In genomic region chr10:3757250-3757637, GRCh38 we compare ENCODE assay signal across 16 cellular contexts. TPM values are rescaled to one million over a fixed set of nuclear protein-coding genes. Genes with fewer than 3 reads are reported as not detected.
A peak's percentile ranks its signal among the peaks of the same experiment; 100 is the strongest.
DNase-seq lines count a peak whose midpoint lies in the region; ATAC-seq and TF ChIP-seq lines count a peak whose summit lies in the region.
"Had no signal": no experiment of that assay in that cellular context is flagged by ENCODE, and none has a peak within 500 bp of the region (broad histone marks: within the 10 kb centered on the region; RNA-seq: fewer than 3 reads in every experiment).

No MANE protein-coding gene starts in this region.

- POLR2A ChIA-PET in activated CD4-positive, alpha-beta memory T cell treated with anti-CD3 and anti-CD28 coated beads for 36 hours (lab: Charles Lee) = interaction anchor here (1.0 to 6.6 kb wide), 8 partner anchors 8 to 374 kb away, joined by 3 to 112 read pairs (median 11); partner anchors contain the start of gene KLF6

- intact Hi-C loops in activated CD4-positive, alpha-beta memory T cell treated with anti-CD3 and anti-CD28 coated beads for 36 hours (cut with micrococcal nuclease) = loop anchor here (1.0 to 10.0 kb wide), 7 partner anchors 17 to 895 kb away; no protein-coding TSS in a partner anchor
- intact Hi-C loops in esophagus squamous epithelium (cut with DNase I) (no loop called here), gastrocnemius medialis (cut with DNase I; ENCODE audit: low total_unique reads) (no loop called here), left cardiac atrium (cut with DNase I) (loop anchor here in 1 of 2 donors (10.0 kb wide), 1 partner anchor 292 kb away; no protein-coding TSS in a partner anchor)

- H3K4me3 ChIP-seq in esophagus squamous epithelium (no peak overlapping the region), suprapubic skin (no peak overlapping the region), gastrocnemius medialis (no peak overlapping the region)
- H3K4me3 ChIP-seq: ascending aorta, K562 had no signal

- 31 to 45% methylated on average over 7 of the region's 7 CpGs for WGBS in esophagus squamous epithelium, 2 donors
- WGBS in suprapubic skin = 53% methylated on average over 7 of the region's 7 CpGs

- H3K9me3 ChIP-seq in esophagus squamous epithelium (no peaks in the 10 kb centered on the region), suprapubic skin (no peaks in the 10 kb centered on the region), gastrocnemius medialis (no peaks in the 10 kb centered on the region)
- H3K9me3 ChIP-seq: ascending aorta had no signal

- peak; percentile 7 to 11 for ATAC-seq in activated T-cell treated with anti-CD3 and anti-CD28 coated beads, Interleukin-2, amount 50 U/mL, for 4 hours
- no peak for ATAC-seq in GM21515 (IDR thresholded peaks at IDR 0.05; ENCODE audit: unreplicated experiment)
- no peak for ATAC-seq in gastrocnemius medialis
- ATAC-seq in left cardiac atrium = no peak
- ATAC-seq: K562 had no signal

- CTCF ChIA-PET in activated CD4-positive, alpha-beta memory T cell treated with anti-CD3 and anti-CD28 coated beads for 36 hours (lab: Charles Lee) = interaction anchor here (0.5 to 2.0 kb wide), 8 partner anchors 9 to 50 kb away, joined by 3 to 10 read pairs (median 4); partner anchors contain the start of gene KLF6

- TF ChIP-seq EP300 in suprapubic skin (IDR thresholded peaks at IDR 0.05) = no peak

- TF ChIP-seq POLR2A in esophagus squamous epithelium (IDR thresholded peaks at IDR 0.05) = no peak
- no peak for TF ChIP-seq POLR2A in suprapubic skin (IDR thresholded peaks at IDR 0.05)
- TF ChIP-seq POLR2A in gastrocnemius medialis (IDR thresholded peaks at IDR 0.05) = no peak

- peaks cover 20 to 68% (median 21%) of the 10 kb centered on the region in 3 donors for H3K4me1 ChIP-seq in esophagus squamous epithelium
- H3K4me1 ChIP-seq in suprapubic skin = peaks cover 36% of the 10 kb centered on the region
- peaks cover 0 to 5% of the 10 kb centered on the region in 2 donors for H3K4me1 ChIP-seq in gastrocnemius medialis

- in situ Hi-C loops in gastrocnemius medialis (cut with MboI; ENCODE audit: low sequenced_read_pairs in 4 of 4) = no loop called here

- H3K4me1 Mint-ChIP-seq in activated T-cell treated with anti-CD3 and anti-CD28 coated beads, Interleukin-2, amount 50 U/mL, for 4 hours (ENCODE audit: low read depth) = peaks cover 69% of the 10 kb centered on the region
- peaks cover 77% of the 10 kb centered on the region for H3K4me1 Mint-ChIP-seq in activated CD4-positive, alpha-beta memory T cell treated with anti-CD3 and anti-CD28 coated beads for 36 hours (ENCODE audit: low read depth)

- H3K27ac Mint-ChIP-seq in activated CD4-positive, alpha-beta memory T cell treated with anti-CD3 and anti-CD28 coated beads for 36 hours = peak overlapping the region; percentile 100

- H3K9me3 Mint-ChIP-seq in activated T-cell treated with anti-CD3 and anti-CD28 coated beads, Interleukin-2, amount 50 U/mL, for 4 hours = peaks cover 5% of the 10 kb centered on the region
- peaks cover 11% of the 10 kb centered on the region for H3K9me3 Mint-ChIP-seq in activated CD4-positive, alpha-beta memory T cell treated with anti-CD3 and anti-CD28 coated beads for 36 hours
- H3K9me3 Mint-ChIP-seq: neural crest cell had no signal

- H3K36me3 ChIP-seq in esophagus squamous epithelium (no peaks in the 10 kb centered on the region), suprapubic skin (no peaks in the 10 kb centered on the region), gastrocnemius medialis (no peaks in the 10 kb centered on the region)
- H3K36me3 ChIP-seq: ascending aorta had no signal

- H3K27me3 ChIP-seq in esophagus squamous epithelium (no peaks in the 10 kb centered on the region), suprapubic skin (no peaks in the 10 kb centered on the region), gastrocnemius medialis (no peaks in the 10 kb centered on the region)
- H3K27me3 ChIP-seq: ascending aorta had no signal

- no peaks in the 10 kb centered on the region for H3K27me3 Mint-ChIP-seq in activated T-cell treated with anti-CD3 and anti-CD28 coated beads, Interleukin-2, amount 50 U/mL, for 4 hours (ENCODE audit: low read depth)
- H3K27me3 Mint-ChIP-seq in activated CD4-positive, alpha-beta memory T cell treated with anti-CD3 and anti-CD28 coated beads for 36 hours = no peaks in the 10 kb centered on the region

- DNase-seq in activated T-cell treated with anti-CD3 and anti-CD28 coated beads, Interleukin-2, amount 50 U/mL, for 4 hours = no peak
- DNase-seq in activated T-cell treated with anti-CD3 and anti-CD28 coated beads, Interleukin-2, amount 50 U/mL, for 1 hour = no peak
- peak; percentile 44 for DNase-seq in activated CD4-positive, alpha-beta memory T cell treated with anti-CD3 and anti-CD28 coated beads for 36 hours
- DNase-seq in esophagus squamous epithelium (lab: John Stamatoyannopoulos, UW) = no peak
- no peak for DNase-seq in suprapubic skin (ENCODE audit: low spot score in 2 of 2)
- no peak for DNase-seq in gastrocnemius medialis
- DNase-seq in left cardiac atrium = no peak
- DNase-seq: DMS79 treated with DMSO at 0.1 percent for 48 hours, HCEC 1CT, NCI-H187 treated with DMSO at 0.1 percent for 48 hours, NCI-H774, SW 1271 had no signal

- peak overlapping the region; percentile 72 to 83 (median 77) for H3K27ac ChIP-seq in esophagus squamous epithelium
- H3K27ac ChIP-seq in suprapubic skin = peak overlapping the region; percentile 60
- no peak overlapping the region for H3K27ac ChIP-seq in gastrocnemius medialis
- H3K27ac ChIP-seq: ascending aorta had no signal

- peak overlapping the region; percentile 61 for H3K4me3 Mint-ChIP-seq in activated T-cell treated with anti-CD3 and anti-CD28 coated beads, Interleukin-2, amount 50 U/mL, for 4 hours
- peak overlapping the region; percentile 71 for H3K4me3 Mint-ChIP-seq in activated CD4-positive, alpha-beta memory T cell treated with anti-CD3 and anti-CD28 coated beads for 36 hours
- H3K4me3 Mint-ChIP-seq: neural crest cell had no signal

- TF ChIP-seq CTCF in esophagus squamous epithelium (IDR thresholded peaks at IDR 0.05) = no peak
- TF ChIP-seq CTCF in suprapubic skin (IDR thresholded peaks at IDR 0.05) = no peak
- TF ChIP-seq CTCF in gastrocnemius medialis (IDR thresholded peaks at IDR 0.05 in 4 of 5, conservative IDR thresholded peaks at IDR 0.05 in 1 of 5) = no peak

- H3K36me3 Mint-ChIP-seq in activated T-cell treated with anti-CD3 and anti-CD28 coated beads, Interleukin-2, amount 50 U/mL, for 4 hours (ENCODE audit: insufficient read depth) = no peaks in the 10 kb centered on the region
- H3K36me3 Mint-ChIP-seq in activated CD4-positive, alpha-beta memory T cell treated with anti-CD3 and anti-CD28 coated beads for 36 hours = peaks cover 5% of the 10 kb centered on the region

RNA-seq across cellular contexts. Expression of gene KLF6, which starts 27.8 kb away (rescaled TPM):
- 100 to 1,000 TPM; 188 to 247 (median 209) TPM for total RNA-seq in activated T-cell treated with anti-CD3 and anti-CD28 coated beads, Interleukin-2, amount 50 U/mL, for 4 hours
- 100 to 1,000 TPM; 144 to 151 TPM for total RNA-seq in activated CD4-positive, alpha-beta memory T cell treated with anti-CD3 and anti-CD28 coated beads for 36 hours
- 10 to 100 TPM; 39.6 to 91.2 (median 74.2) TPM for total RNA-seq in esophagus squamous epithelium
- 100 to 1,000 TPM; 242 to 484 (median 276) TPM for total RNA-seq in suprapubic skin
- 10 to 100 TPM; 23.3 to 84.7 (median 49.8) TPM for total RNA-seq in gastrocnemius medialis
- total RNA-seq in left cardiac atrium = 10 to 100 TPM; 76.3 to 78.7 TPM

Comparison
In these comparisons a context has a peak if more than half of its experiments do, and no peak if none do; other contexts are left out.
1. ATAC-seq: peak in activated T-cell treated with anti-CD3 and anti-CD28 coated beads, Interleukin-2, amount 50 U/mL, for 4 hours (2 of 2); none in GM21515 (single experiment), gastrocnemius medialis (0 of 2) and left cardiac atrium (0 of 2).
2. H3K27ac ChIP-seq: peak in esophagus squamous epithelium (4 of 4) and suprapubic skin (single experiment); none in gastrocnemius medialis (0 of 4).